8 cellular contexts compared by ENCODE assay signal in the genomic region with DNA sequence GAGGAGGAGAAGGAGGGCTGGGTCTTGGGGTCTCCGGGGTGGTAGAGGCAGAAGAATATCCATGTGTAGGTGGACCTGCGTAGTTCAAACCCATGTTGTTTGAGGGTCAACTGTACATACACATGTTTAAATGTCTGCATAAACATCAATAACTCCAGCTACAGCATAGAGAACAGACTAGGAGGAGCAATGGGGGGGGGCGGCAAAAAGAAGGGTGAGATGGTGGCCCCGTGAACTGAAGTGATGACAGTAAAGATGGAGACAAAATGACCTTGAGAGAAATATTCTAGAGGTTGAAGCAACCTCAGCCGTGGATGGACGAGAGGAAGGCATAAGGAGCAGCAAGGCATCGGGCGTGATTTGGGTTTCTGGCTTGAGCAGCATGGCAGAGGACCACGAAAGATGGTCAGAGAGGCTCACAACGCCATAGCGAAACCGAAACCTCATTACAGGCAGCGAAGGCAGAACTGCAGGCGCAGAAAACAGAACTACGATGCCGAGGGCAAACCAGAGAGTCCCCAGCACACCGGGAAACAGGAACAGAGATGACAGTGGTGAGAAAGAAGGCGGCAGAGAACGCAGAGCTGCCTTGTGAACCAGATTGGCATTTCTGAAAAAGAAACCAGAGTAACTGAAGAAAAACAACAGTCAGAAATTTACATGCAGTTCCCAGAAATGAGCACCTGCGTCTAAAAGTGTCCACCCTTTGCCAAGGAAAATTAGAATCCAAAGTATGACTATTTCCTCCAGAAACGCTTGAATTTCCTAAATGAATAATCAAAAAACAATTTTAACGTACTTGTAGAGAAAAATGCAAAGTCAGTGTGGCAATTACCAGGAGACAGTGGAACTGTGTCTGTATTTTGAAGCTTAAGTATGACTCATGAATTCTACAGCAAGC. TPM values are rescaled to one million over a fixed set of nuclear protein-coding genes. Genes with fewer than 3 reads are reported as not detected.
A peak's percentile ranks its signal among the peaks of the same experiment; 100 is the strongest.
DNase-seq lines count a peak whose midpoint lies in the region; ATAC-seq and TF ChIP-seq lines count a peak whose summit lies in the region.

No MANE protein-coding gene starts in this region.

- ATAC-seq in GM19455 (IDR thresholded peaks at IDR 0.05; ENCODE audit: unreplicated experiment) (peak; percentile 70), HG03565 (IDR thresholded peaks at IDR 0.05; ENCODE audit: unreplicated experiment) (peak; percentile 73), SK-N-SH treated with all-trans-retinoic acid at 6 μM for 48 hours (peak; percentile 69), WTC11 (no peak)

- no peaks in the 10 kb centered on the region for H3K9me3 ChIP-seq in hepatocyte (ENCODE audit: low read depth)

- no peaks in the 10 kb centered on the region for H4K20me1 ChIP-seq in hepatocyte (ENCODE audit: insufficient read depth, poor library complexity, severe bottlenecking)

- H3K27me3 Mint-ChIP-seq in WTC11 (ENCODE audit: low read depth), result no peaks in the 10 kb centered on the region

- H3K4me1 ChIP-seq in hepatocyte (ENCODE audit: insufficient read depth), result no peaks in the 10 kb centered on the region

- no peaks in the 10 kb centered on the region for H3K27me3 ChIP-seq in hepatocyte

- no peak overlapping the region for H3K27ac ChIP-seq in hepatocyte

- no peak overlapping the region for H3K27ac Mint-ChIP-seq in WTC11

- peaks cover 10% of the 10 kb centered on the region for H3K36me3 Mint-ChIP-seq in WTC11

- TF ChIP-seq CTCF in hepatocyte (IDR thresholded peaks at IDR 0.05; ENCODE audit: poor library complexity) (no peak), WTC11 (IDR thresholded peaks at IDR 0.05) (no peak)

- H3K9me3 Mint-ChIP-seq in WTC11, result peaks cover 27% of the 10 kb centered on the region

- H3K4me1 Mint-ChIP-seq in WTC11, result peaks cover 26% of the 10 kb centered on the region

- DNase-seq in CD1c-positive myeloid dendritic cell (ENCODE audit: extremely low spot score), result peak; percentile 94
- DNase-seq in activated naive CD8-positive, alpha-beta T cell treated with anti-CD3 and anti-CD28 coated beads, Interleukin-2, amount 50 U/mL, for 16 hours (ENCODE audit: low read depth, low spot score), result peak; percentile 59
- DNase-seq in hepatocyte (ENCODE audit: low spot score), result peak; percentile 30
- peak; percentile 52 to 69 for DNase-seq in stimulated activated CD4-positive, alpha-beta T cell treated with anti-CD3 and anti-CD28 coated beads, Interleukin-4, amount 100 ng/mL, for 4 hours
- no peak for DNase-seq in WTC11 (ENCODE audit: low spot score)

- H3K79me2 ChIP-seq in hepatocyte, result no peaks in the 10 kb centered on the region

- no peak overlapping the region for H3K4me3 Mint-ChIP-seq in WTC11

- H3K9me2 ChIP-seq in hepatocyte (replicated peaks; ENCODE audit: insufficient read depth), result no peaks in the 10 kb centered on the region

- WGBS in hepatocyte (ENCODE audit: low lambda C conversion rate, missing lambda C conversion rate), result 92% methylated on average over 22 of the region's 22 CpGs

- no peak overlapping the region for H3K4me3 ChIP-seq in hepatocyte

- CTCF ChIA-PET in WTC11 (lab: Charles Lee), result interaction anchor here (0.9 to 1.4 kb wide), 4 partner anchors 16 to 498 kb away, joined by 3 to 5 read pairs (median 4); no protein-coding TSS in a partner anchor

- H3K36me3 ChIP-seq in hepatocyte (replicated peaks; ENCODE audit: insufficient read depth, low read depth), result no peaks in the 10 kb centered on the region

- H2AFZ ChIP-seq in hepatocyte, result no peak overlapping the region

- H3K4me2 ChIP-seq in hepatocyte, result peak overlapping the region; percentile 49

- POLR2A ChIA-PET in WTC11 (lab: Charles Lee), result no interaction called here

TF ChIP-seq in SK-N-SH treated with all-trans-retinoic acid at 6 μM for 48 hours, 23 proteins besides CTCF, POLR2A, EP300 and RAD21 (continues in another document):
- TF ChIP-seq, protein P1, sequence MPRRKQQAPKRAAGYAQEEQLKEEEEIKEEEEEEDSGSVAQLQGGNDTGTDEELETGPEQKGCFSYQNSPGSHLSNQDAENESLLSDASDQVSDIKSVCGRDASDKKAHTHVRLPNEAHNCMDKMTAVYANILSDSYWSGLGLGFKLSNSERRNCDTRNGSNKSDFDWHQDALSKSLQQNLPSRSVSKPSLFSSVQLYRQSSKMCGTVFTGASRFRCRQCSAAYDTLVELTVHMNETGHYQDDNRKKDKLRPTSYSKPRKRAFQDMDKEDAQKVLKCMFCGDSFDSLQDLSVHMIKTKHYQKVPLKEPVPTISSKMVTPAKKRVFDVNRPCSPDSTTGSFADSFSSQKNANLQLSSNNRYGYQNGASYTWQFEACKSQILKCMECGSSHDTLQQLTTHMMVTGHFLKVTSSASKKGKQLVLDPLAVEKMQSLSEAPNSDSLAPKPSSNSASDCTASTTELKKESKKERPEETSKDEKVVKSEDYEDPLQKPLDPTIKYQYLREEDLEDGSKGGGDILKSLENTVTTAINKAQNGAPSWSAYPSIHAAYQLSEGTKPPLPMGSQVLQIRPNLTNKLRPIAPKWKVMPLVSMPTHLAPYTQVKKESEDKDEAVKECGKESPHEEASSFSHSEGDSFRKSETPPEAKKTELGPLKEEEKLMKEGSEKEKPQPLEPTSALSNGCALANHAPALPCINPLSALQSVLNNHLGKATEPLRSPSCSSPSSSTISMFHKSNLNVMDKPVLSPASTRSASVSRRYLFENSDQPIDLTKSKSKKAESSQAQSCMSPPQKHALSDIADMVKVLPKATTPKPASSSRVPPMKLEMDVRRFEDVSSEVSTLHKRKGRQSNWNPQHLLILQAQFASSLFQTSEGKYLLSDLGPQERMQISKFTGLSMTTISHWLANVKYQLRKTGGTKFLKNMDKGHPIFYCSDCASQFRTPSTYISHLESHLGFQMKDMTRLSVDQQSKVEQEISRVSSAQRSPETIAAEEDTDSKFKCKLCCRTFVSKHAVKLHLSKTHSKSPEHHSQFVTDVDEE (CRISPR knock-in tag; IDR thresholded peaks at IDR 0.05), result no peak
- TF ChIP-seq, protein P2, sequence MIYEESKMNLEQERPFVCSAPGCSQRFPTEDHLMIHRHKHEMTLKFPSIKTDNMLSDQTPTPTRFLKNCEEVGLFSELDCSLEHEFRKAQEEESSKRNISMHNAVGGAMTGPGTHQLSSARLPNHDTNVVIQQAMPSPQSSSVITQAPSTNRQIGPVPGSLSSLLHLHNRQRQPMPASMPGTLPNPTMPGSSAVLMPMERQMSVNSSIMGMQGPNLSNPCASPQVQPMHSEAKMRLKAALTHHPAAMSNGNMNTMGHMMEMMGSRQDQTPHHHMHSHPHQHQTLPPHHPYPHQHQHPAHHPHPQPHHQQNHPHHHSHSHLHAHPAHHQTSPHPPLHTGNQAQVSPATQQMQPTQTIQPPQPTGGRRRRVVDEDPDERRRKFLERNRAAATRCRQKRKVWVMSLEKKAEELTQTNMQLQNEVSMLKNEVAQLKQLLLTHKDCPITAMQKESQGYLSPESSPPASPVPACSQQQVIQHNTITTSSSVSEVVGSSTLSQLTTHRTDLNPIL (CRISPR knock-in tag; IDR thresholded peaks at IDR 0.05; ENCODE audit: low read depth), result no peak
- TF ChIP-seq ZFP3 (CRISPR knock-in tag; IDR thresholded peaks at IDR 0.05), result no peak
- no peak for TF ChIP-seq GLIS3 (CRISPR knock-in tag; IDR thresholded peaks at IDR 0.05)
- TF ChIP-seq ZNF8 (CRISPR knock-in tag; IDR thresholded peaks at IDR 0.05), result no peak
- TF ChIP-seq ESRRG (CRISPR knock-in tag; IDR thresholded peaks at IDR 0.05), result no peak
- no peak for TF ChIP-seq ZNF565 (CRISPR knock-in tag; conservative IDR thresholded peaks at IDR 0.05; ENCODE audit: low read depth)
- no peak for TF ChIP-seq ZNF70 (CRISPR knock-in tag; IDR thresholded peaks at IDR 0.05)

TF ChIP-seq in WTC11, 78 proteins besides CTCF, POLR2A, EP300 and RAD21:
- no peak for TF ChIP-seq MYBL2 (CRISPR knock-in tag; IDR thresholded peaks at IDR 0.05)
- TF ChIP-seq, protein P3, sequence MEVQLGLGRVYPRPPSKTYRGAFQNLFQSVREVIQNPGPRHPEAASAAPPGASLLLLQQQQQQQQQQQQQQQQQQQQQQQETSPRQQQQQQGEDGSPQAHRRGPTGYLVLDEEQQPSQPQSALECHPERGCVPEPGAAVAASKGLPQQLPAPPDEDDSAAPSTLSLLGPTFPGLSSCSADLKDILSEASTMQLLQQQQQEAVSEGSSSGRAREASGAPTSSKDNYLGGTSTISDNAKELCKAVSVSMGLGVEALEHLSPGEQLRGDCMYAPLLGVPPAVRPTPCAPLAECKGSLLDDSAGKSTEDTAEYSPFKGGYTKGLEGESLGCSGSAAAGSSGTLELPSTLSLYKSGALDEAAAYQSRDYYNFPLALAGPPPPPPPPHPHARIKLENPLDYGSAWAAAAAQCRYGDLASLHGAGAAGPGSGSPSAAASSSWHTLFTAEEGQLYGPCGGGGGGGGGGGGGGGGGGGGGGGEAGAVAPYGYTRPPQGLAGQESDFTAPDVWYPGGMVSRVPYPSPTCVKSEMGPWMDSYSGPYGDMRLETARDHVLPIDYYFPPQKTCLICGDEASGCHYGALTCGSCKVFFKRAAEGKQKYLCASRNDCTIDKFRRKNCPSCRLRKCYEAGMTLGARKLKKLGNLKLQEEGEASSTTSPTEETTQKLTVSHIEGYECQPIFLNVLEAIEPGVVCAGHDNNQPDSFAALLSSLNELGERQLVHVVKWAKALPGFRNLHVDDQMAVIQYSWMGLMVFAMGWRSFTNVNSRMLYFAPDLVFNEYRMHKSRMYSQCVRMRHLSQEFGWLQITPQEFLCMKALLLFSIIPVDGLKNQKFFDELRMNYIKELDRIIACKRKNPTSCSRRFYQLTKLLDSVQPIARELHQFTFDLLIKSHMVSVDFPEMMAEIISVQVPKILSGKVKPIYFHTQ (CRISPR knock-in tag; IDR thresholded peaks at IDR 0.05), result no peak
- TF ChIP-seq GRHL2 (CRISPR knock-in tag; IDR thresholded peaks at IDR 0.05; ENCODE audit: insufficient replicate concordance, severe bottlenecking), result no peak
- TF ChIP-seq SMAD3 (CRISPR knock-in tag; IDR thresholded peaks at IDR 0.05; ENCODE audit: borderline replicate concordance), result no peak

RNA-seq across cellular contexts. Expression of gene ENPP6, which starts 50.2 kb away (rescaled TPM):
- 0.03 TPM in 1 of 2 replicates, not detected in the other for total RNA-seq in hepatocyte
- polyA plus RNA-seq in hepatocyte, result not detected in 2 replicates
- 0.09 to 0.27 TPM (median 0.09 TPM) in 3 replicates for total RNA-seq in WTC11 (2021)
